In the genomic region with DNA sequence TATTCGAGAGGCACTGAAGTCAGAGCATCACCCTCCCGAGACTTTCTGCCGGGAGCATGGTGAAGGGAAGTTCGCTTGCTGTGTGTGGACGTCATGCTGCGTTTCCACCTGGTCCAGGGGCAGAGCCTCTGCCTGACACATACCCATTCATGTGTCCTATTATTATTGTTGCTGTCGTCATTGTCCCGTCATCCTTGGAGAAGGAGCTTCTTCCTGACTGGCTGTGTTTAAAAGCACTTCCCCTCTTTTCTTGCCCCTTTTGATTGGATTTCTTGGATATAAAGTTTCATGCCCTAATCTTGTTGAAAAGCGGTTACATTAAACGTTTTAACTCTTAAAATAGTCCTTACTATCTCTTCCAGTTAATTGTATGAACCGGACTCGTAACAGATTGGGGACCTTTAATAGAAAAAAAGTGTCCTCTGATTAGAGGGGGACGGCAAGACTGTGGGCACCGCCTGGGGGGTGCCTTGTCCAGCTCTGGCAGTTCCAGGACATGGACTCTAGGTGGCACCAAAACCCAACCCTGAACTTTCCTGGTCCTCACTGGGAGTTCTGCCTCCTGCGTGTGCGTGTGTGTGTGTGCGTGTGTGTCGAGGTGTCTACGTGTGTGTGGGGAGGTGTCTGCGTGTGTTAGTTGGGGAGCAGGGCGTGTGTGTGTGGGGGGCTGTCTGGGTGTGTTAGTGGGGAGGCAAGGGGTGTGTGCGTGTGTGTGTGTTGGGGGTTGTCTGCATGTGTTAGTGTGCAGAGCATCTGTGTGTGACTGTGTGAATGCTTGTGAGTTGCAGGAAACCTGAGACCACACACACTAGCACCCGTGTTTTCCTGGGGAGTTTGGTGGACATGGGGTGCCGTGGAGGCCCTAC, we compare ENCODE assay signal across 8 cellular contexts.
DNase-seq lines count a peak whose midpoint lies in the region; ATAC-seq and TF ChIP-seq lines count a peak whose summit lies in the region.

No MANE protein-coding gene starts in this region.

- H3K9me3 ChIP-seq in BLaER1 (no peaks in the 10 kb centered on the region), HEK293 (ENCODE audit: control insufficient read depth, insufficient read depth, low read depth, low read length) (no peaks in the 10 kb centered on the region), OCI-LY7 (ENCODE audit: low read length) (no peaks in the 10 kb centered on the region), aorta (ENCODE audit: control insufficient read depth, low read length) (no peaks in the 10 kb centered on the region)

- no peak overlapping the region for H3K4me3 Mint-ChIP-seq in activated T-cell treated with anti-CD3 and anti-CD28 coated beads, Interleukin-2, amount 50 U/mL, for 4 hours
- no peak overlapping the region for H3K4me3 Mint-ChIP-seq in osteocyte (ENCODE audit: unreplicated experiment)

- POLR2A ChIA-PET in HEK293 (lab: Yijun Ruan, JAX) = interaction anchor here (1.4 kb wide), 1 partner anchor 131 kb away, joined by 4 read pairs; no protein-coding TSS in a partner anchor
- POLR2A ChIA-PET in OCI-LY7 (lab: Charles Lee) = no interaction called here

- H3K4me1 ChIP-seq in BLaER1 = peaks cover 83% of the 10 kb centered on the region
- peaks cover 5% of the 10 kb centered on the region; the same call in 1 of the 2 replicates for H3K4me1 ChIP-seq in HEK293 (ENCODE audit: control insufficient read depth, insufficient read depth, low read length)
- no peaks in the 10 kb centered on the region for H3K4me1 ChIP-seq in OCI-LY7 (ENCODE audit: insufficient read depth, low read length, poor library complexity, severe bottlenecking)
- no peaks in the 10 kb centered on the region for H3K4me1 ChIP-seq in aorta (ENCODE audit: control insufficient read depth in 1 of 2, insufficient read depth in 2 of 2, low read length in 2 of 2)

- peaks cover 3% of the 10 kb centered on the region for H3K27me3 Mint-ChIP-seq in activated T-cell treated with anti-CD3 and anti-CD28 coated beads, Interleukin-2, amount 50 U/mL, for 4 hours (ENCODE audit: low read depth)
- no peaks in the 10 kb centered on the region for H3K27me3 Mint-ChIP-seq in osteocyte (ENCODE audit: unreplicated experiment)

- 14 to 16% methylated on average over 24 of the region's 24 CpGs for WGBS in aorta, 2 donors

- no peak overlapping the region for H3K27ac Mint-ChIP-seq in osteocyte (ENCODE audit: unreplicated experiment)

- H4K20me1 ChIP-seq in BLaER1 (no peaks in the 10 kb centered on the region), OCI-LY7 (ENCODE audit: insufficient read depth, low read length) (no peaks in the 10 kb centered on the region)

- H3K4me2 ChIP-seq in BLaER1 (peak overlapping the region; percentile 71), OCI-LY7 (ENCODE audit: low read length) (no peak overlapping the region)

- DNase-seq in OCI-LY7 (ENCODE audit: low spot score) (peak; percentile 78), fibroblast of the aortic adventitia (ENCODE audit: low read depth) (peak; percentile 82), osteocyte (ENCODE audit: extremely low spot score, unreplicated experiment) (no peak), aorta (peak in 1 of 2 donors; percentile 76)
- peak; percentile 29 for DNase-seq in activated T-cell treated with anti-CD3 and anti-CD28 coated beads, Interleukin-2, amount 50 U/mL, for 4 hours

- H2AFZ ChIP-seq in OCI-LY7 (ENCODE audit: low read length) = no peak overlapping the region

- H3K27ac ChIP-seq in BLaER1 (no peak overlapping the region), HEK293 (ENCODE audit: extremely low read depth, low read depth, low read length) (no peak overlapping the region), OCI-LY7 (ENCODE audit: low read depth, low read length, poor library complexity, severe bottlenecking) (no peak overlapping the region), aorta (ENCODE audit: low read depth in 1 of 2, low read length in 2 of 2) (no peak overlapping the region)

- peaks cover 3% of the 10 kb centered on the region for H3K4me1 Mint-ChIP-seq in activated T-cell treated with anti-CD3 and anti-CD28 coated beads, Interleukin-2, amount 50 U/mL, for 4 hours (ENCODE audit: low read depth)
- peaks cover 10% of the 10 kb centered on the region for H3K4me1 Mint-ChIP-seq in osteocyte (ENCODE audit: unreplicated experiment)

- H3K9ac ChIP-seq in BLaER1 = no peak overlapping the region

- H3K9me2 ChIP-seq in OCI-LY7 (ENCODE audit: insufficient read depth, low read length) = no peaks in the 10 kb centered on the region

- H3K36me3 ChIP-seq in BLaER1 (no peaks in the 10 kb centered on the region), HEK293 (ENCODE audit: control insufficient read depth in 2 of 2, insufficient read depth in 1 of 2, low read length in 2 of 2) (no peaks in the 10 kb centered on the region), OCI-LY7 (ENCODE audit: insufficient read depth, low read length) (no peaks in the 10 kb centered on the region), aorta (ENCODE audit: control insufficient read depth in 1 of 2, insufficient read depth in 2 of 2, low read length in 1 of 2) (no peaks in the 10 kb centered on the region)

- intact Hi-C loops in OCI-LY7 (cut with micrococcal nuclease; ENCODE audit: unreplicated experiment) (loop anchor here (5.0 to 10.0 kb wide), 2 partner anchors 128 to 149 kb away; no protein-coding TSS in a partner anchor), aorta (cut with DNase I) (loop anchor here in 1 of 2 donors (5.0 kb wide), 1 partner anchor 128 kb away; no protein-coding TSS in a partner anchor)

- H3K79me2 ChIP-seq in OCI-LY7 (ENCODE audit: insufficient read depth, low read depth, low read length) = no peaks in the 10 kb centered on the region

- no peaks in the 10 kb centered on the region for H3K27me3 ChIP-seq in BLaER1
- H3K27me3 ChIP-seq in aorta (ENCODE audit: control insufficient read depth in 1 of 2, insufficient read depth in 2 of 2, low read length in 1 of 2) = no peaks in the 10 kb centered on the region

- CTCF ChIA-PET in HEK293 (lab: Yijun Ruan, JAX) (interaction anchor here (0.6 to 1.7 kb wide), 37 partner anchors 8 to 473 kb away, joined by 3 to 11 read pairs (median 3); no protein-coding TSS in a partner anchor), OCI-LY7 (lab: Charles Lee; ENCODE audit: unreplicated experiment) (interaction anchor here (0.6 kb wide), 2 partner anchors 46 to 59 kb away, joined by 3 to 5 read pairs; no protein-coding TSS in a partner anchor)

- BruUV-seq in OCI-LY7 (replicated peaks; lab: Mats Ljungman, UMichigan) = no TSS peak

- H3K36me3 Mint-ChIP-seq in activated T-cell treated with anti-CD3 and anti-CD28 coated beads, Interleukin-2, amount 50 U/mL, for 4 hours (ENCODE audit: insufficient read depth) = no peaks in the 10 kb centered on the region
- H3K36me3 Mint-ChIP-seq in osteocyte (ENCODE audit: unreplicated experiment) = peaks cover 1% of the 10 kb centered on the region

- no peaks in the 10 kb centered on the region for H3K9me3 Mint-ChIP-seq in activated T-cell treated with anti-CD3 and anti-CD28 coated beads, Interleukin-2, amount 50 U/mL, for 4 hours
- no peaks in the 10 kb centered on the region for H3K9me3 Mint-ChIP-seq in osteocyte (ENCODE audit: unreplicated experiment)

- H3K4me3 ChIP-seq in BLaER1 = no peak overlapping the region
- no peak overlapping the region for H3K4me3 ChIP-seq in HEK293 (ENCODE audit: low read depth, low read length)
- H3K4me3 ChIP-seq in OCI-LY7 (ENCODE audit: low read depth, low read length, poor library complexity, severe bottlenecking) = no peak overlapping the region
- H3K4me3 ChIP-seq in fibroblast of the aortic adventitia (ENCODE audit: low read depth, low read length) = no peak overlapping the region
- no peak overlapping the region for H3K4me3 ChIP-seq in aorta (ENCODE audit: low read length in 2 of 2)

- peak; percentile 96 for TF ChIP-seq CTCF in HEK293 (tag by site-specific recombination; IDR thresholded peaks at IDR 0.05)
- peak; percentile 98 for TF ChIP-seq CTCF in OCI-LY7 (conservative IDR thresholded peaks at IDR 0.05; ENCODE audit: low read length)
- peak; percentile 97 for TF ChIP-seq CTCF in fibroblast of the aortic adventitia (IDR thresholded peaks at IDR 0.05; ENCODE audit: insufficient read depth, low read length)
- peak; percentile 85 for TF ChIP-seq CTCF in osteocyte (IDR thresholded peaks at IDR 0.05)

- peak; percentile 76 to 87 for ATAC-seq in activated T-cell treated with anti-CD3 and anti-CD28 coated beads, Interleukin-2, amount 50 U/mL, for 4 hours
- peak; percentile 74 for ATAC-seq in aorta (ENCODE audit: low FRiP score)
- no peak for ATAC-seq in GM18858 (IDR thresholded peaks at IDR 0.05; ENCODE audit: unreplicated experiment)

TF ChIP-seq in HEK293, 187 proteins besides CTCF, POLR2A, EP300 and RAD21 (continues in another document):
- TF ChIP-seq ZNF114 (tag by site-specific recombination; IDR thresholded peaks at IDR 0.05) = 0 out of 2 replicates have a peak, but pooled peaks have one; percentile 29
- no peak for TF ChIP-seq ZNF221 (tag by site-specific recombination; IDR thresholded peaks at IDR 0.05; ENCODE audit: borderline replicate concordance)
- TF ChIP-seq ZNF391 (tag by site-specific recombination; IDR thresholded peaks at IDR 0.05; ENCODE audit: borderline replicate concordance, low read depth) = peak; percentile 78; the same call in 1 of the 2 replicates
- TF ChIP-seq, protein P1, sequence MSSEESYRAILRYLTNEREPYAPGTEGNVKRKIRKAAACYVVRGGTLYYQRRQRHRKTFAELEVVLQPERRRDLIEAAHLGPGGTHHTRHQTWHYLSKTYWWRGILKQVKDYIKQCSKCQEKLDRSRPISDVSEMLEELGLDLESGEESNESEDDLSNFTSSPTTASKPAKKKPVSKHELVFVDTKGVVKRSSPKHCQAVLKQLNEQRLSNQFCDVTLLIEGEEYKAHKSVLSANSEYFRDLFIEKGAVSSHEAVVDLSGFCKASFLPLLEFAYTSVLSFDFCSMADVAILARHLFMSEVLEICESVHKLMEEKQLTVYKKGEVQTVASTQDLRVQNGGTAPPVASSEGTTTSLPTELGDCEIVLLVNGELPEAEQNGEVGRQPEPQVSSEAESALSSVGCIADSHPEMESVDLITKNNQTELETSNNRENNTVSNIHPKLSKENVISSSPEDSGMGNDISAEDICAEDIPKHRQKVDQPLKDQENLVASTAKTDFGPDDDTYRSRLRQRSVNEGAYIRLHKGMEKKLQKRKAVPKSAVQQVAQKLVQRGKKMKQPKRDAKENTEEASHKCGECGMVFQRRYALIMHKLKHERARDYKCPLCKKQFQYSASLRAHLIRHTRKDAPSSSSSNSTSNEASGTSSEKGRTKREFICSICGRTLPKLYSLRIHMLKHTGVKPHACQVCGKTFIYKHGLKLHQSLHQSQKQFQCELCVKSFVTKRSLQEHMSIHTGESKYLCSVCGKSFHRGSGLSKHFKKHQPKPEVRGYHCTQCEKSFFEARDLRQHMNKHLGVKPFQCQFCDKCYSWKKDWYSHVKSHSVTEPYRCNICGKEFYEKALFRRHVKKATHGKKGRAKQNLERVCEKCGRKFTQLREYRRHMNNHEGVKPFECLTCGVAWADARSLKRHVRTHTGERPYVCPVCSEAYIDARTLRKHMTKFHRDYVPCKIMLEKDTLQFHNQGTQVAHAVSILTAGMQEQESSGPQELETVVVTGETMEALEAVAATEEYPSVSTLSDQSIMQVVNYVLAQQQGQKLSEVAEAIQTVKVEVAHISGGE (tag by site-specific recombination; conservative IDR thresholded peaks at IDR 0.05; ENCODE audit: low read depth) = peak; percentile 77
- 0 out of 2 replicates have a peak, but pooled peaks have one; percentile 19 for TF ChIP-seq ZNF792 (tag by site-specific recombination; IDR thresholded peaks at IDR 0.05)
